In genomic region chr3:119098620-119099222, GRCh38 we compare ENCODE assay signal across 1 cellular context.
TF ChIP-seq lines count a peak whose summit lies in the region.

No MANE protein-coding gene starts in this region.

TF ChIP-seq in GM23338, 12 proteins besides CTCF, POLR2A, EP300 and RAD21 (continued from another document):
- no peak for TF ChIP-seq ZNF462 (CRISPR knock-in tag; IDR thresholded peaks at IDR 0.05)
- no peak for TF ChIP-seq EZH2phosphoT487 (IDR thresholded peaks at IDR 0.05; ENCODE audit: unreplicated experiment)
- TF ChIP-seq ZNF331 (CRISPR knock-in tag; IDR thresholded peaks at IDR 0.05; ENCODE audit: low read depth) = no peak
- no peak for TF ChIP-seq EZH2 (IDR thresholded peaks at IDR 0.05; ENCODE audit: low read depth, unreplicated experiment)
- TF ChIP-seq NANOG (IDR thresholded peaks at IDR 0.05; ENCODE audit: borderline replicate concordance) = no peak
- no peak for TF ChIP-seq REST (IDR thresholded peaks at IDR 0.05; ENCODE audit: unreplicated experiment)
